Comparison of ENCODE assay signal across 1 cellular context in genomic region chr9:112166176-112167140, GRCh38.
TF ChIP-seq lines count a peak whose summit lies in the region.

No MANE protein-coding gene starts in this region.

TF ChIP-seq in SK-N-SH treated with all-trans-retinoic acid at 6 μM for 48 hours, 23 proteins besides CTCF, POLR2A, EP300 and RAD21 (continued from another document):
- TF ChIP-seq CSRNP3 (CRISPR knock-in tag; IDR thresholded peaks at IDR 0.05) = no peak
- no peak for TF ChIP-seq GLIS3 (CRISPR knock-in tag; IDR thresholded peaks at IDR 0.05)
- no peak for TF ChIP-seq ZNF8 (CRISPR knock-in tag; IDR thresholded peaks at IDR 0.05)
- TF ChIP-seq ZNF565 (CRISPR knock-in tag; conservative IDR thresholded peaks at IDR 0.05; ENCODE audit: low read depth) = no peak
- TF ChIP-seq ZFP3 (CRISPR knock-in tag; IDR thresholded peaks at IDR 0.05) = no peak
- TF ChIP-seq OSR1 (CRISPR knock-in tag; IDR thresholded peaks at IDR 0.05) = no peak
- no peak for TF ChIP-seq BACH2 (CRISPR knock-in tag; IDR thresholded peaks at IDR 0.05; ENCODE audit: borderline replicate concordance)
- TF ChIP-seq TCF4 (CRISPR knock-in tag; IDR thresholded peaks at IDR 0.05; ENCODE audit: borderline replicate concordance) = no peak
- TF ChIP-seq ZNF70 (CRISPR knock-in tag; IDR thresholded peaks at IDR 0.05) = no peak
- no peak for TF ChIP-seq ISL1 (CRISPR knock-in tag; IDR thresholded peaks at IDR 0.05)
- no peak for TF ChIP-seq POU6F1 (CRISPR knock-in tag; IDR thresholded peaks at IDR 0.05; ENCODE audit: borderline replicate concordance, low read depth)
- no peak for TF ChIP-seq ZC3H10 (CRISPR knock-in tag; IDR thresholded peaks at IDR 0.05)
- TF ChIP-seq ZFP30 (CRISPR knock-in tag; IDR thresholded peaks at IDR 0.05) = no peak
- no peak for TF ChIP-seq PATZ1 (CRISPR knock-in tag; IDR thresholded peaks at IDR 0.05; ENCODE audit: borderline replicate concordance)
- TF ChIP-seq CSDC2 (CRISPR knock-in tag; IDR thresholded peaks at IDR 0.05) = no peak
- TF ChIP-seq ARNTL (CRISPR knock-in tag; IDR thresholded peaks at IDR 0.05; ENCODE audit: borderline replicate concordance, low read depth) = no peak
